ENCODE assay signal across 1 cellular context in genomic region chr16:78102122-78102660, GRCh38.
TF ChIP-seq lines count a peak whose summit lies in the region.

No MANE protein-coding gene starts in this region.

TF ChIP-seq in HepG2, 621 proteins besides CTCF, POLR2A, EP300 and RAD21 (continued from another document):
- TF ChIP-seq, protein P1, sequence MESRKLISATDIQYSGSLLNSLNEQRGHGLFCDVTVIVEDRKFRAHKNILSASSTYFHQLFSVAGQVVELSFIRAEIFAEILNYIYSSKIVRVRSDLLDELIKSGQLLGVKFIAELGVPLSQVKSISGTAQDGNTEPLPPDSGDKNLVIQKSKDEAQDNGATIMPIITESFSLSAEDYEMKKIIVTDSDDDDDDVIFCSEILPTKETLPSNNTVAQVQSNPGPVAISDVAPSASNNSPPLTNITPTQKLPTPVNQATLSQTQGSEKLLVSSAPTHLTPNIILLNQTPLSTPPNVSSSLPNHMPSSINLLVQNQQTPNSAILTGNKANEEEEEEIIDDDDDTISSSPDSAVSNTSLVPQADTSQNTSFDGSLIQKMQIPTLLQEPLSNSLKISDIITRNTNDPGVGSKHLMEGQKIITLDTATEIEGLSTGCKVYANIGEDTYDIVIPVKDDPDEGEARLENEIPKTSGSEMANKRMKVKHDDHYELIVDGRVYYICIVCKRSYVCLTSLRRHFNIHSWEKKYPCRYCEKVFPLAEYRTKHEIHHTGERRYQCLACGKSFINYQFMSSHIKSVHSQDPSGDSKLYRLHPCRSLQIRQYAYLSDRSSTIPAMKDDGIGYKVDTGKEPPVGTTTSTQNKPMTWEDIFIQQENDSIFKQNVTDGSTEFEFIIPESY (CRISPR knock-in tag; IDR thresholded peaks at IDR 0.05): no peak
- TF ChIP-seq POLR2AphosphoS5 (IDR thresholded peaks at IDR 0.05; ENCODE audit: low read depth, low read length): no peak
- peak; percentile 34; the same call in 1 of the 2 replicates for TF ChIP-seq POLR2G (IDR thresholded peaks at IDR 0.05; ENCODE audit: low read depth, low read length)
- no peak for TF ChIP-seq ZNF33A (CRISPR knock-in tag; IDR thresholded peaks at IDR 0.05; ENCODE audit: borderline replicate concordance)
- no peak for TF ChIP-seq GATAD2A (CRISPR knock-in tag; IDR thresholded peaks at IDR 0.05)
- TF ChIP-seq ZNF121 (CRISPR knock-in tag; IDR thresholded peaks at IDR 0.05): 0 out of 2 replicates have a peak, but pooled peaks have one; percentile 56
- no peak for TF ChIP-seq JDP2 (CRISPR knock-in tag; IDR thresholded peaks at IDR 0.05; ENCODE audit: borderline replicate concordance)
- no peak for TF ChIP-seq ZNF274 (CRISPR knock-in tag; IDR thresholded peaks at IDR 0.05)
- TF ChIP-seq ZNF124 (CRISPR knock-in tag; IDR thresholded peaks at IDR 0.05): no peak
